In the genomic region with DNA sequence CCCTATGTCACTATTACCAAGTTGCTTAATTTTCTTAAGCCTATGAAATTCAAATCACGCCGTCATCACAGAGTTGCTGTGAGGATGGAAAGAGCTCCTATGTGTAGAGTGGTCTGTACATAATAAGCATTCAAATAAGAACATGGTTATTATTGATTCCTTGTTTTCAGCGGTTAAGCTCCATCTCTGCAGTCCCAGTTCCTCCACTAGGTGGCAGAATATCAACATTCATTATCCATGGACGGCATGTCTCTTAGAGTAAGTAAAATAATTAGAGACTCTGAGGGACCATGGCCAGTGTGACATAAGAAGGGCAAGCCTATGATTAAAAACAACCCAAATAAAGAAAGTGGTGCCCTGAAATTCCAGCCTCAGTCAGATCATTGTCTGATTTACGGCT, we compare ENCODE assay signal across 9 cellular contexts.
DNase-seq lines count a peak whose midpoint lies in the region; ATAC-seq and TF ChIP-seq lines count a peak whose summit lies in the region.
"Had no signal": no experiment of that assay in that cellular context is flagged by ENCODE, and none has a peak within 500 bp of the region (broad histone marks: within the 10 kb centered on the region; RNA-seq: fewer than 3 reads in every experiment).

No MANE protein-coding gene starts in this region.

- H3K9me3 ChIP-seq in HAP-1 (no peaks in the 10 kb centered on the region), sigmoid colon (no peaks in the 10 kb centered on the region)

- H3K27ac ChIP-seq in sigmoid colon, result no peak overlapping the region

- DNase-seq in DMS 273 treated with DMSO at 0.1 percent for 48 hours (lab: John Stamatoyannopoulos, UW) (peak; percentile 9), HAP-1 (ENCODE audit: low spot score in 2 of 2) (peak; percentile 28 to 70), NCI-H2196 treated with DMSO at 0.1 percent for 48 hours (lab: John Stamatoyannopoulos, UW; ENCODE audit: unreplicated experiment) (peak; percentile 1), left cardiac atrium (no peak), sigmoid colon (no peak), T1000 (lab: John Stamatoyannopoulos, UW) (no peak), mesenteric fat pad (ENCODE audit: low spot score) (no peak)
- DNase-seq in activated T-cell treated with anti-CD3 and anti-CD28 coated beads, Interleukin-2, amount 50 U/mL, for 48 hours, result peak; percentile 35 to 39
- DNase-seq: right cardiac atrium had no signal

- WGBS in sigmoid colon, 2 donors, result 17 to 18% methylated on average over 5 of the region's 5 CpGs

- TF ChIP-seq POLR2A in sigmoid colon (IDR thresholded peaks at IDR 0.05), result no peak

- H3K36me3 ChIP-seq in HAP-1 (replicated peaks) (no peaks in the 10 kb centered on the region), sigmoid colon (no peaks in the 10 kb centered on the region)

- in situ Hi-C loops in HAP-1 (cut with MboI; ENCODE audit: low sequenced_read_pairs), result loop anchor here (25.0 kb wide), 1 partner anchor 445 kb away; no protein-coding TSS in a partner anchor

- peak; percentile 25 to 73 for ATAC-seq in left cardiac atrium

- intact Hi-C loops in left cardiac atrium (cut with DNase I) (loop anchor here (1.0 to 10.0 kb wide), 4 partner anchors 349 to 452 kb away; no protein-coding TSS in a partner anchor), sigmoid colon (cut with DNase I) (loop anchor here (1.0 to 5.0 kb wide), 4 partner anchors 120 to 448 kb away; no protein-coding TSS in a partner anchor)

- H3K27me3 ChIP-seq in HAP-1 (ENCODE audit: low read depth) (no peaks in the 10 kb centered on the region), sigmoid colon (no peaks in the 10 kb centered on the region)

- H3K4me3 ChIP-seq in HAP-1 (no peak overlapping the region), sigmoid colon (no peak overlapping the region)

- H3K4me1 ChIP-seq in HAP-1, result no peaks in the 10 kb centered on the region
- H3K4me1 ChIP-seq in sigmoid colon, result no peaks in the 10 kb centered on the region

- no peak for TF ChIP-seq EP300 in sigmoid colon (IDR thresholded peaks at IDR 0.05)

- TF ChIP-seq CTCF in sigmoid colon (IDR thresholded peaks at IDR 0.05), result peak; percentile 51 to 69 (median 62)

Comparison
In these comparisons a context has a peak if more than half of its experiments do, and no peak if none do; other contexts are left out.
1. DNase-seq: peak in DMS 273 treated with DMSO at 0.1 percent for 48 hours (single experiment), HAP-1 (2 of 2), NCI-H2196 treated with DMSO at 0.1 percent for 48 hours (single experiment) and activated T-cell treated with anti-CD3 and anti-CD28 coated beads, Interleukin-2, amount 50 U/mL, for 48 hours (2 of 2); none in left cardiac atrium (single experiment), sigmoid colon (single experiment), T1000 (single experiment) and mesenteric fat pad (single experiment).